ENCODE assay signal across 8 cellular contexts in genomic region chr4:185811509-185812364, GRCh38. TPM values are rescaled to one million over a fixed set of nuclear protein-coding genes. Genes with fewer than 3 reads are reported as not detected.
DNase-seq lines count a peak whose midpoint lies in the region; ATAC-seq, FAIRE-seq and TF ChIP-seq lines count a peak whose summit lies in the region.

SORBS2 (minus strand) TSS chr4:185812194; CDS start chr4:185690571, 121,623 bp downstream.

- no peaks in the 10 kb centered on the region for H3K27me3 ChIP-seq in body of pancreas
- no peaks in the 10 kb centered on the region for H3K27me3 ChIP-seq in small intestine (ENCODE audit: control insufficient read depth in 2 of 2, insufficient read depth in 2 of 2, low read length in 2 of 2)
- peaks cover 6% of the 10 kb centered on the region for H3K27me3 ChIP-seq in CD4-positive, alpha-beta T cell (ENCODE audit: control insufficient read depth, insufficient read depth, low read length)

- peak; percentile 59 to 93 (median 92) for TF ChIP-seq POLR2A in body of pancreas (IDR thresholded peaks at IDR 0.05)

- ATAC-seq in GM18511 (IDR thresholded peaks at IDR 0.05; ENCODE audit: unreplicated experiment) (peak; percentile 91), HG02763 (IDR thresholded peaks at IDR 0.05; ENCODE audit: unreplicated experiment) (peak; percentile 91), body of pancreas (peak; percentile 85)
- no peak for ATAC-seq in CD4-positive, alpha-beta T cell (ENCODE audit: poor library complexity)
- ATAC-seq in activated naive CD8-positive, alpha-beta T cell treated with anti-CD3 and anti-CD28 coated beads, Interleukin-2, amount 50 U/mL, for 24 hours = no peak

- peak within 1 kb of the TSS; percentile 54 to 57 for H3K4me3 ChIP-seq in body of pancreas
- H3K4me3 ChIP-seq in small intestine (ENCODE audit: low read depth in 1 of 2, low read length in 2 of 2) = peak within 1 kb of the TSS in 1 of 2 donors; percentile 42

- TF ChIP-seq CTCF in body of pancreas (IDR thresholded peaks at IDR 0.05) = no peak
- no peak for TF ChIP-seq CTCF in CD4-positive, alpha-beta T cell (IDR thresholded peaks at IDR 0.05)

- H3K9me3 Mint-ChIP-seq in CD4-positive, alpha-beta T cell = no peaks in the 10 kb centered on the region
- no peaks in the 10 kb centered on the region for H3K9me3 Mint-ChIP-seq in activated naive CD8-positive, alpha-beta T cell treated with anti-CD3 and anti-CD28 coated beads, Interleukin-2, amount 50 U/mL, for 24 hours

- H3K4me3 Mint-ChIP-seq in CD4-positive, alpha-beta T cell = no peak within 1 kb of the TSS
- H3K4me3 Mint-ChIP-seq in activated naive CD8-positive, alpha-beta T cell treated with anti-CD3 and anti-CD28 coated beads, Interleukin-2, amount 50 U/mL, for 24 hours = no peak within 1 kb of the TSS

- H3K27me3 Mint-ChIP-seq in CD4-positive, alpha-beta T cell = peaks cover 37% of the 10 kb centered on the region
- H3K27me3 Mint-ChIP-seq in activated naive CD8-positive, alpha-beta T cell treated with anti-CD3 and anti-CD28 coated beads, Interleukin-2, amount 50 U/mL, for 24 hours = peaks cover 13% of the 10 kb centered on the region

- H3K4me1 ChIP-seq in body of pancreas (peaks cover 27% of the 10 kb centered on the region), small intestine (ENCODE audit: control insufficient read depth in 2 of 2, insufficient read depth in 1 of 2, low read depth in 1 of 2, low read length in 1 of 2) (no peaks in the 10 kb centered on the region)

- H3K9me3 ChIP-seq in body of pancreas = peaks cover 0 to 6% (median 0%) of the 10 kb centered on the region in 3 donors
- H3K9me3 ChIP-seq in small intestine (ENCODE audit: control insufficient read depth, low read depth) = no peaks in the 10 kb centered on the region
- no peaks in the 10 kb centered on the region for H3K9me3 ChIP-seq in CD4-positive, alpha-beta T cell (ENCODE audit: control insufficient read depth, low read length)

- H3K4me1 Mint-ChIP-seq in CD4-positive, alpha-beta T cell (ENCODE audit: low read depth) = no peaks in the 10 kb centered on the region
- H3K4me1 Mint-ChIP-seq in activated naive CD8-positive, alpha-beta T cell treated with anti-CD3 and anti-CD28 coated beads, Interleukin-2, amount 50 U/mL, for 24 hours = no peaks in the 10 kb centered on the region

- POLR2A ChIA-PET in CD4-positive, alpha-beta T cell (lab: Charles Lee) = no interaction called here

- H3K36me3 ChIP-seq in body of pancreas (replicated peaks in 1 of 2; ENCODE audit: insufficient read depth in 1 of 2, low read depth in 2 of 2) = no peaks in the 10 kb centered on the region
- H3K36me3 ChIP-seq in small intestine (ENCODE audit: control insufficient read depth in 2 of 2, insufficient read depth in 2 of 2, low read length in 2 of 2) = no peaks in the 10 kb centered on the region

- CTCF ChIA-PET in CD4-positive, alpha-beta T cell (lab: Charles Lee) = no interaction called here

- FAIRE-seq in small intestine (lab: Jason Lieb, UNC) = no peak

- H3K27ac Mint-ChIP-seq in CD4-positive, alpha-beta T cell = no peak within 1 kb of the TSS
- H3K27ac Mint-ChIP-seq in activated naive CD8-positive, alpha-beta T cell treated with anti-CD3 and anti-CD28 coated beads, Interleukin-2, amount 50 U/mL, for 24 hours = no peak within 1 kb of the TSS

- no peaks in the 10 kb centered on the region for H3K36me3 Mint-ChIP-seq in CD4-positive, alpha-beta T cell (ENCODE audit: low read depth)
- no peaks in the 10 kb centered on the region for H3K36me3 Mint-ChIP-seq in activated naive CD8-positive, alpha-beta T cell treated with anti-CD3 and anti-CD28 coated beads, Interleukin-2, amount 50 U/mL, for 24 hours (ENCODE audit: low read depth)

- intact Hi-C loops in body of pancreas (cut with DNase I) = no loop called here
- intact Hi-C loops in CD4-positive, alpha-beta T cell (cut with DNase I, micrococcal nuclease) = no loop called here

- DNase-seq in NCI-H2029 (lab: John Stamatoyannopoulos, UW) = peak; percentile 74
- peak; percentile 78 to 88 (median 84) for DNase-seq in body of pancreas
- peak; percentile 89 for DNase-seq in iris pigment epithelial cell (ENCODE audit: low read depth)
- peak; percentile 71 for DNase-seq in small intestine
- no peak for DNase-seq in CD4-positive, alpha-beta T cell
- no peak for DNase-seq in activated naive CD8-positive, alpha-beta T cell treated with anti-CD3 and anti-CD28 coated beads, Interleukin-2, amount 50 U/mL, for 24 hours

- WGBS in body of pancreas, 2 donors = 3 to 12% methylated on average over 20 of the region's 20 CpGs
- 8 to 41% (median 18%) methylated on average over 20 of the region's 20 CpGs for WGBS in small intestine, 3 donors

- H3K27ac ChIP-seq in body of pancreas (peak within 1 kb of the TSS; percentile 78 to 92 (median 88)), small intestine (ENCODE audit: low read depth in 1 of 2, low read length in 1 of 2) (peak within 1 kb of the TSS in 1 of 2 donors; percentile 55)
- no peak within 1 kb of the TSS for H3K27ac ChIP-seq in CD4-positive, alpha-beta T cell (ENCODE audit: low read depth, low read length)

RNA-seq across cellular contexts. Expression of gene SORBS2, which starts in this region (rescaled TPM):
- total RNA-seq in body of pancreas = 100 to 1,000 TPM; 210 to 218 TPM
- 10 to 100 TPM in 1 of 3 donors, 1 to 10 TPM in 2; 1.6 to 27.6 (median 4.6) TPM for polyA plus RNA-seq in small intestine
- total RNA-seq in CD4-positive, alpha-beta T cell = not detected

Comparison
In these comparisons a context has a peak if more than half of its experiments do, and no peak if none do; other contexts are left out.
1. RNA of gene SORBS2 (total RNA-seq): 210 to 218 TPM in body of pancreas; not detected in CD4-positive, alpha-beta T cell; every median in the first group is over 100 times any median in the second.
2. ATAC-seq: peak in GM18511 (single experiment), HG02763 (single experiment) and body of pancreas (single experiment); none in CD4-positive, alpha-beta T cell (single experiment) and activated naive CD8-positive, alpha-beta T cell treated with anti-CD3 and anti-CD28 coated beads, Interleukin-2, amount 50 U/mL, for 24 hours (single experiment).
3. DNase-seq: peak in NCI-H2029 (single experiment), body of pancreas (4 of 4), iris pigment epithelial cell (single experiment) and small intestine (single experiment); none in CD4-positive, alpha-beta T cell (0 of 10) and activated naive CD8-positive, alpha-beta T cell treated with anti-CD3 and anti-CD28 coated beads, Interleukin-2, amount 50 U/mL, for 24 hours (single experiment).